ENCODE assay signal across 1 cellular context in genomic region chr1:29236743-29236992, GRCh38.
TF ChIP-seq lines count a peak whose summit lies in the region.

No MANE protein-coding gene starts in this region.

TF ChIP-seq in HepG2, 621 proteins besides CTCF, POLR2A, EP300 and RAD21 (continues in another document):
- TF ChIP-seq ZNF563 (CRISPR knock-in tag; IDR thresholded peaks at IDR 0.05) (no peak), ZNF784 (CRISPR knock-in tag; IDR thresholded peaks at IDR 0.05; ENCODE audit: borderline replicate concordance) (peak; percentile 62; the same call in 1 of the 2 replicates), PRDM10 (CRISPR knock-in tag; IDR thresholded peaks at IDR 0.05; ENCODE audit: low read depth) (no peak), HMGXB4 (CRISPR knock-in tag; IDR thresholded peaks at IDR 0.05; ENCODE audit: borderline replicate concordance in 1 of 2, low read depth in 1 of 2) (peak in 1 of 2 experiments; percentile 36; a peak in 1 of 4 replicates), LCORL (IDR thresholded peaks at IDR 0.05) (no peak), LCORL (CRISPR knock-in tag; IDR thresholded peaks at IDR 0.05) (no peak), ATF7 (IDR thresholded peaks at IDR 0.05) (0 out of 2 replicates have a peak, but pooled peaks have one; percentile 2), ATF7 (CRISPR knock-in tag; IDR thresholded peaks at IDR 0.05) (no peak), GABPA (IDR thresholded peaks at IDR 0.05; ENCODE audit: low read depth, low read length) (no peak), GABPA (CRISPR knock-in tag; IDR thresholded peaks at IDR 0.05; ENCODE audit: low read depth) (no peak), ZNF772 (CRISPR knock-in tag; IDR thresholded peaks at IDR 0.05) (no peak), ZBTB21 (CRISPR knock-in tag; IDR thresholded peaks at IDR 0.05) (no peak), ASH2L (IDR thresholded peaks at IDR 0.05; ENCODE audit: insufficient read length, low read depth, low read length) (peak; percentile 46), AGO1 (IDR thresholded peaks at IDR 0.05; ENCODE audit: low read depth, low read length, poor library complexity, severe bottlenecking) (no peak), ZBTB7A (CRISPR knock-in tag; IDR thresholded peaks at IDR 0.05) (0 out of 2 replicates have a peak, but pooled peaks have one; percentile 25), NCOA5 (CRISPR knock-in tag; IDR thresholded peaks at IDR 0.05) (no peak), PHF21A (CRISPR knock-in tag; IDR thresholded peaks at IDR 0.05) (no peak), CSRNP2 (CRISPR knock-in tag; conservative IDR thresholded peaks at IDR 0.05; ENCODE audit: low read depth) (no peak), ZNF251 (CRISPR knock-in tag; IDR thresholded peaks at IDR 0.05) (no peak), ZNF33A (CRISPR knock-in tag; IDR thresholded peaks at IDR 0.05; ENCODE audit: borderline replicate concordance) (no peak), NCOA1 (CRISPR knock-in tag; IDR thresholded peaks at IDR 0.05) (no peak), HNRNPLL (IDR thresholded peaks at IDR 0.05; ENCODE audit: low read depth, low read length, poor library complexity, severe bottlenecking) (peak; percentile 29), ZNF333 (CRISPR knock-in tag; IDR thresholded peaks at IDR 0.05; ENCODE audit: borderline replicate concordance) (no peak), BRD4 (CRISPR knock-in tag; IDR thresholded peaks at IDR 0.05) (0 out of 2 replicates have a peak, but pooled peaks have one; percentile 3), ZBTB37 (CRISPR knock-in tag; IDR thresholded peaks at IDR 0.05) (no peak), ZNF687 (CRISPR knock-in tag; IDR thresholded peaks at IDR 0.05) (peak; percentile 13; the same call in 1 of the 2 replicates), KAT7 (CRISPR knock-in tag; IDR thresholded peaks at IDR 0.05; ENCODE audit: borderline replicate concordance) (0 out of 2 replicates have a peak, but pooled peaks have one; percentile 10), THAP8 (CRISPR knock-in tag; IDR thresholded peaks at IDR 0.05; ENCODE audit: borderline replicate concordance) (no peak), ZNF143 (CRISPR knock-in tag; IDR thresholded peaks at IDR 0.05) (no peak), MTA1 (CRISPR knock-in tag; IDR thresholded peaks at IDR 0.05; ENCODE audit: borderline replicate concordance) (no peak), UBTF (CRISPR knock-in tag; IDR thresholded peaks at IDR 0.05) (0 out of 2 replicates have a peak, but pooled peaks have one; percentile 73), PBX2 (CRISPR knock-in tag; IDR thresholded peaks at IDR 0.05) (no peak), ZNF639 (CRISPR knock-in tag; conservative IDR thresholded peaks at IDR 0.05) (no peak), CEBPG (CRISPR knock-in tag; IDR thresholded peaks at IDR 0.05) (no peak), ATF7-NPFF (CRISPR knock-in tag; IDR thresholded peaks at IDR 0.05; ENCODE audit: low read depth) (peak; percentile 28; the same call in 1 of the 2 replicates), THAP11 (CRISPR knock-in tag; IDR thresholded peaks at IDR 0.05) (no peak), ZNF501 (CRISPR knock-in tag; IDR thresholded peaks at IDR 0.05) (0 out of 2 replicates have a peak, but pooled peaks have one; percentile 41)
